ENCODE assay signal across 1 cellular context in the genomic region with DNA sequence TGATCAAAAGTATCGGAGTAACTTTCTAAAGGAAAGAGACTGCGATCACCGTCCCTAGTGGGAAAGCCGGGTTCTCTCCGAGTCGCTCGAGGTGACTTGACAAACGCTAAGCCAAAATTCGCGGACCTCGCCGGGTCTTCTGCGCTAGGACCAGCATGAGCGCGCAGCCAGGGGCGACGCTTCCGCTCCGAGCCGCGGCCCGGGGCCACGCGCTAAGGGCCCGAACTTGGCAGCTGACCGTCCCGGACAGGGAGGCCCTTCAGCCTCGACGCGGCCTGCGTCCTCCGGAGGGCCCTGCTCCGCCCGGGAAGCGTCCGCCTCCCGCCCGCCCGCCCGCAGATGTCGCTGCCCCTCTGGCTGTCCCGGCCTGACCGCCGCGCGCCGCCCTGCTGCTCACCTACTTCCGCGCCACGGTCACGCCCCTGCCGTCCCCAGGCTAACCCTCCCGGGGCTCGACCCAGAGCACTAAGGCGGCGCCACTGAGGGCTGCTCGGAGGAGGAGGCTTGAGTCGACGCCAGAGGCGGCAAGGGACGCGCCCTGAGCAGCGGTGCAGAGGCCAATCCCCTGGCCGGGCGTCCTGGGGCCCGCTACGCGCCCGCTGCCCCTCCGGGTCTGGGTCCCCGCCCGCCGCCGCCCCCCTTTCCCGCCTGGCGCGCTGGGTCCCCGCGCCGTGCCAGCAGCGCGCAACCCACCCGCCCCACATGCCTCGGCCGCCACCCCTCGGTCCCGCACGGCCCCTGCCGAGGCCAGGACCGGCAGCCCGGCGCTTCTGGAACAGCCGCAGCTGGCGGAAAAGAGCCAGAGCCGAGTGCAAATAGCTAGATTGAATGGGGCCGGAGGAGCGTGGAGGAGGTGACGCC.
TF ChIP-seq lines count a peak whose summit lies in the region.

No MANE protein-coding gene starts in this region.

TF ChIP-seq in PFSK-1, 5 proteins besides CTCF, POLR2A, EP300 and RAD21 (continued from another document):
- TF ChIP-seq, protein P1, sequence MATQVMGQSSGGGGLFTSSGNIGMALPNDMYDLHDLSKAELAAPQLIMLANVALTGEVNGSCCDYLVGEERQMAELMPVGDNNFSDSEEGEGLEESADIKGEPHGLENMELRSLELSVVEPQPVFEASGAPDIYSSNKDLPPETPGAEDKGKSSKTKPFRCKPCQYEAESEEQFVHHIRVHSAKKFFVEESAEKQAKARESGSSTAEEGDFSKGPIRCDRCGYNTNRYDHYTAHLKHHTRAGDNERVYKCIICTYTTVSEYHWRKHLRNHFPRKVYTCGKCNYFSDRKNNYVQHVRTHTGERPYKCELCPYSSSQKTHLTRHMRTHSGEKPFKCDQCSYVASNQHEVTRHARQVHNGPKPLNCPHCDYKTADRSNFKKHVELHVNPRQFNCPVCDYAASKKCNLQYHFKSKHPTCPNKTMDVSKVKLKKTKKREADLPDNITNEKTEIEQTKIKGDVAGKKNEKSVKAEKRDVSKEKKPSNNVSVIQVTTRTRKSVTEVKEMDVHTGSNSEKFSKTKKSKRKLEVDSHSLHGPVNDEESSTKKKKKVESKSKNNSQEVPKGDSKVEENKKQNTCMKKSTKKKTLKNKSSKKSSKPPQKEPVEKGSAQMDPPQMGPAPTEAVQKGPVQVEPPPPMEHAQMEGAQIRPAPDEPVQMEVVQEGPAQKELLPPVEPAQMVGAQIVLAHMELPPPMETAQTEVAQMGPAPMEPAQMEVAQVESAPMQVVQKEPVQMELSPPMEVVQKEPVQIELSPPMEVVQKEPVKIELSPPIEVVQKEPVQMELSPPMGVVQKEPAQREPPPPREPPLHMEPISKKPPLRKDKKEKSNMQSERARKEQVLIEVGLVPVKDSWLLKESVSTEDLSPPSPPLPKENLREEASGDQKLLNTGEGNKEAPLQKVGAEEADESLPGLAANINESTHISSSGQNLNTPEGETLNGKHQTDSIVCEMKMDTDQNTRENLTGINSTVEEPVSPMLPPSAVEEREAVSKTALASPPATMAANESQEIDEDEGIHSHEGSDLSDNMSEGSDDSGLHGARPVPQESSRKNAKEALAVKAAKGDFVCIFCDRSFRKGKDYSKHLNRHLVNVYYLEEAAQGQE (IDR thresholded peaks at IDR 0.05; ENCODE audit: insufficient read depth in 1 of 2, low read depth in 2 of 2, low read length in 2 of 2), result 0 out of 4 replicates have a peak, but pooled peaks have one; percentile 31 to 40
- no peak for TF ChIP-seq SIN3A (IDR thresholded peaks at IDR 0.05; ENCODE audit: borderline replicate concordance, insufficient read depth, low read length)
